8 cellular contexts compared by ENCODE assay signal in genomic region chr1:23558140-23558871, GRCh38. TPM values are rescaled to one million over a fixed set of nuclear protein-coding genes. Genes with fewer than 3 reads are reported as not detected.
A peak's percentile ranks its signal among the peaks of the same experiment; 100 is the strongest.
DNase-seq lines count a peak whose midpoint lies in the region; ATAC-seq and TF ChIP-seq lines count a peak whose summit lies in the region.

No MANE protein-coding gene starts in this region.

- peaks cover 59% of the 10 kb centered on the region for H3K79me2 ChIP-seq in OCI-LY7 (ENCODE audit: insufficient read depth, low read depth, low read length)

- no peaks in the 10 kb centered on the region for H3K9me3 Mint-ChIP-seq in immature natural killer cell

- H3K4me2 ChIP-seq in OCI-LY7 (ENCODE audit: low read length) = peak overlapping the region; percentile 93

- no peaks in the 10 kb centered on the region for H3K9me3 ChIP-seq in OCI-LY7 (ENCODE audit: low read length)

- peak overlapping the region; percentile 94 for H3K4me3 ChIP-seq in OCI-LY7 (ENCODE audit: low read depth, low read length, poor library complexity, severe bottlenecking)

- no peaks in the 10 kb centered on the region for H3K36me3 Mint-ChIP-seq in immature natural killer cell

- DNase-seq in activated naive CD4-positive, alpha-beta T cell treated with Interleukin-2 at 50 U/mL for 16 hours = peak; percentile 31
- no peak for DNase-seq in activated naive CD4-positive, alpha-beta T cell treated with anti-CD3 and anti-CD28 coated beads, Interleukin-2, amount 50 U/mL, for 16 hours
- DNase-seq in OCI-LY7 (ENCODE audit: low spot score) (peak; percentile 70), amniotic epithelial cell (ENCODE audit: low read depth) (peak; percentile 53), immature natural killer cell (no peak), GM19240 (ENCODE audit: insufficient read length, low spot score) (no peak)
- peak; percentile 45 to 63 for DNase-seq in stimulated activated CD4-positive, alpha-beta T cell treated with anti-CD3 and anti-CD28 coated beads, Interleukin-2, amount 100 ng/mL, for 24 hours

- H3K4me3 Mint-ChIP-seq in immature natural killer cell = peak overlapping the region; percentile 85 to 90 (median 86)

- no peak for TF ChIP-seq CTCF in OCI-LY7 (conservative IDR thresholded peaks at IDR 0.05; ENCODE audit: low read length)

- CTCF ChIA-PET in OCI-LY7 (lab: Charles Lee; ENCODE audit: unreplicated experiment) = interaction anchor here (0.8 kb wide), 1 partner anchor 13 kb away, joined by 3 read pairs; no protein-coding TSS in a partner anchor

- H3K27ac ChIP-seq in OCI-LY7 (ENCODE audit: low read depth, low read length, poor library complexity, severe bottlenecking) = peak overlapping the region; percentile 97

- peak overlapping the region in 1 of 6 donors; percentile 87 for H3K27ac Mint-ChIP-seq in immature natural killer cell

- H3K4me1 ChIP-seq in OCI-LY7 (ENCODE audit: insufficient read depth, low read length, poor library complexity, severe bottlenecking) = peaks cover 69% of the 10 kb centered on the region

- POLR2A ChIA-PET in OCI-LY7 (lab: Charles Lee) = interaction anchor here (0.6 to 12.1 kb wide), 17 partner anchors 15 to 397 kb away, joined by 3 to 259 read pairs (median 7); no protein-coding TSS in a partner anchor

- intact Hi-C loops in OCI-LY7 (cut with micrococcal nuclease; ENCODE audit: unreplicated experiment) = no loop called here

- peaks cover 45 to 62% of the 10 kb centered on the region in 2 donors for H3K4me1 Mint-ChIP-seq in immature natural killer cell

- H4K20me1 ChIP-seq in OCI-LY7 (ENCODE audit: insufficient read depth, low read length) = peaks cover 18% of the 10 kb centered on the region

- H3K27me3 Mint-ChIP-seq in immature natural killer cell (ENCODE audit: low read depth in 3 of 3) = peaks cover 18 to 20% (median 19%) of the 10 kb centered on the region in 3 donors

- ATAC-seq in GM18873 (IDR thresholded peaks at IDR 0.05; ENCODE audit: low FRiP score, unreplicated experiment) = no peak

- no peak overlapping the region for H2AFZ ChIP-seq in OCI-LY7 (ENCODE audit: low read length)

- BruUV-seq in OCI-LY7 (replicated peaks; lab: Mats Ljungman, UMichigan) = no TSS peak

- no peaks in the 10 kb centered on the region for H3K9me2 ChIP-seq in OCI-LY7 (ENCODE audit: insufficient read depth, low read length)

- H3K36me3 ChIP-seq in OCI-LY7 (ENCODE audit: insufficient read depth, low read length) = peaks cover 28% of the 10 kb centered on the region

RNA-seq across cellular contexts. Expression of gene ID3, which starts 1.0 kb away (rescaled TPM):
- total RNA-seq in OCI-LY7 (2014; rRNA removed; shearing (Covaris generic)) = 1,286 and 1,658 TPM in 2 replicates
- 621 and 629 TPM in 2 replicates for total RNA-seq in OCI-LY7 (2022)
- 1 to 10 TPM in 1 of 3 donors, under 1 TPM in 1, not detected in 1; 0.28 to 2.5 TPM for polyA plus RNA-seq in immature natural killer cell

RNA-seq across cellular contexts. Expression of gene E2F2, which starts 27.3 kb away (rescaled TPM):
- total RNA-seq in OCI-LY7 (2014; rRNA removed; shearing (Covaris generic)) = 176 and 203 TPM in 2 replicates
- total RNA-seq in OCI-LY7 (2022) = 212 and 224 TPM in 2 replicates
- 1 to 10 TPM in 2 of 3 donors, under 1 TPM in 1; 0.28 to 1.3 (median 1.2) TPM for polyA plus RNA-seq in immature natural killer cell

Comparison
In these comparisons a context has a peak if more than half of its experiments do, and no peak if none do; other contexts are left out.
1. DNase-seq: peak in activated naive CD4-positive, alpha-beta T cell treated with Interleukin-2 at 50 U/mL for 16 hours (single experiment), OCI-LY7 (single experiment), amniotic epithelial cell (single experiment) and stimulated activated CD4-positive, alpha-beta T cell treated with anti-CD3 and anti-CD28 coated beads, Interleukin-2, amount 100 ng/mL, for 24 hours (2 of 2); none in activated naive CD4-positive, alpha-beta T cell treated with anti-CD3 and anti-CD28 coated beads, Interleukin-2, amount 50 U/mL, for 16 hours (single experiment), immature natural killer cell (0 of 3) and GM19240 (single experiment).